ENCODE assay signal across 24 cellular contexts in the genomic region with DNA sequence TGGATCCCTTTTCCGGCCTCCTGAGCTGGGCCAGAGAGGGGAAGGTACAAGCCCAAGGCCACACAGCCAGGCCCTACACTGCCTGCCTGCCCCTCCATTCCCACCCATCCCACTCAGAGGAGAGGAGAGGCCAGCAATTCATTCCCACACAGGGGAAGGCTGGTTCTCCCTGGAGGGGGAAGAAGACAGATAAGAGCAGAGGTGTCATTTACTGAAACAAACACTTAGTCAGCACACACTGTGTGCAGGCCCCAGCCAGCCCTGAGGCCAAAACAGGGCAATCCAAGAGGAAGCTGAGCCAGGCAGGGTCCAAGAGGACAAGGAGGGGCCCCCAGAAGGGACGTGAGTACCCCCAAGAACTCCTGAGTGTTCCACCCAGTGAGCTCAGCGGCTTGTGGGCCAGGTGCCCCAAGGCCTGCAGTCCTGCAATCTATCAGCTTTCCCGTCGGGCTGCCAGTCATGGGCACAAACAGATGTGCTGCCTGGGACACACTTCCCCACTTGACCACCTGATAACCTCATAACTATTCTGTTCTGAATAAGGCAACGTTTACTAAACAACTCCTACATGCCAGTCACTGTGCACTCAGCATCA. TPM values are rescaled to one million over a fixed set of nuclear protein-coding genes. Genes with fewer than 3 reads are reported as not detected.
DNase-seq lines count a peak whose midpoint lies in the region; ATAC-seq, FAIRE-seq and TF ChIP-seq lines count a peak whose summit lies in the region.
"Had no signal": no experiment of that assay in that cellular context is flagged by ENCODE, and none has a peak within 500 bp of the region (broad histone marks: within the 10 kb centered on the region; RNA-seq: fewer than 3 reads in every experiment).

No MANE protein-coding gene starts in this region.

- no peak for TF ChIP-seq CTCF in epithelial cell of esophagus (IDR thresholded peaks at IDR 0.05; ENCODE audit: insufficient read depth, low read depth, low read length, missing control alignments)
- TF ChIP-seq CTCF in adrenal gland (IDR thresholded peaks at IDR 0.05) = no peak
- TF ChIP-seq CTCF in kidney (IDR thresholded peaks at IDR 0.05; ENCODE audit: borderline replicate concordance, extremely low read depth, insufficient read depth) = no peak

- no peaks in the 10 kb centered on the region for H3K36me3 ChIP-seq in mesodermal cell (ENCODE audit: control insufficient read depth, insufficient read depth, low read length)
- no peaks in the 10 kb centered on the region for H3K36me3 ChIP-seq in adrenal gland (replicated peaks in 1 of 2)
- no peaks in the 10 kb centered on the region for H3K36me3 ChIP-seq in kidney (ENCODE audit: control insufficient read depth in 1 of 2, insufficient read depth in 2 of 2, low read length in 2 of 2)
- H3K36me3 ChIP-seq: neutrophil had no signal

- no peaks in the 10 kb centered on the region for H3K9me3 ChIP-seq in mesodermal cell (ENCODE audit: control insufficient read depth, low read length)
- H3K9me3 ChIP-seq in adrenal gland (replicated peaks in 1 of 3) = no peaks in the 10 kb centered on the region
- H3K9me3 ChIP-seq in kidney (ENCODE audit: control insufficient read depth in 1 of 2, low read length in 2 of 2) = no peaks in the 10 kb centered on the region
- H3K9me3 ChIP-seq: neutrophil, psoas muscle had no signal

- H3K4me1 ChIP-seq in mesodermal cell (ENCODE audit: control insufficient read depth, insufficient read depth, low read length, poor library complexity, severe bottlenecking) = peaks cover 70% of the 10 kb centered on the region
- H3K4me1 ChIP-seq in adrenal gland (replicated peaks in 1 of 2) = peaks cover 0 to 11% of the 10 kb centered on the region in 2 donors
- peaks cover 0 to 5% of the 10 kb centered on the region in 2 donors for H3K4me1 ChIP-seq in kidney (ENCODE audit: control insufficient read depth in 1 of 2, insufficient read depth in 1 of 2, low read depth in 1 of 2, low read length in 2 of 2)

- ATAC-seq in HG03457 (IDR thresholded peaks at IDR 0.05; ENCODE audit: unreplicated experiment) = no peak
- ATAC-seq: GM12878, psoas muscle had no signal

- DNase-seq in EL (peak; percentile 30), M059J (ENCODE audit: low read depth) (peak; percentile 51), epithelial cell of esophagus (ENCODE audit: low read depth) (peak; percentile 45), adrenal gland (no peak), kidney (no peak)
- DNase-seq: activated CD8-positive, alpha-beta memory T cell treated with anti-CD3 and anti-CD28 coated beads for 24 hours; activated naive CD4-positive, alpha-beta T cell; activated T-cell treated with anti-CD3 and anti-CD28 coated beads, Interleukin-2, amount 50 U/mL, for 24 hours; amniotic stem cell; CD4-positive, alpha-beta memory T cell; DMS53; HFFc6; NCI-H1105; NCI-H510A; psoas muscle; small intestine; stimulated activated CD4-positive, alpha-beta T cell treated with anti-CD3 and anti-CD28 coated beads, Interleukin-2, amount 100 ng/mL, for 48 hours; stimulated activated naive CD4-positive, alpha-beta T cell treated with Interleukin-2 at 50 U/mL for 16 hours; T1000 had no signal

- H3K27me3 ChIP-seq in adrenal gland = no peaks in the 10 kb centered on the region

- H3K4me3 ChIP-seq in epithelial cell of esophagus (ENCODE audit: low read length) (no peak overlapping the region), mesodermal cell (ENCODE audit: extremely low read depth, insufficient read depth, low read length, poor library complexity, severe bottlenecking) (no peak overlapping the region), adrenal gland (no peak overlapping the region), kidney (ENCODE audit: low read length in 2 of 2) (no peak overlapping the region)
- H3K4me3 ChIP-seq: GM12878, psoas muscle had no signal

- H3K9ac ChIP-seq in kidney (ENCODE audit: low read length in 2 of 2) = no peak overlapping the region

- FAIRE-seq in kidney (lab: Jason Lieb, UNC) = no peak
- FAIRE-seq: GM12878, RCC 7860, small intestine had no signal

- WGBS in mesodermal cell (ENCODE audit: insufficient coverage in 2 of 2), 2 experiments = 75% methylated on average over 5 to 6 of the region's 6 CpGs
- WGBS in adrenal gland, 4 donors = 58 to 80% (median 69%) methylated on average over 4 to 6 of the region's 6 CpGs

- TF ChIP-seq POLR2A in adrenal gland (IDR thresholded peaks at IDR 0.05) = no peak

- intact Hi-C loops in adrenal gland (cut with DNase I) = loop anchor here (5.0 kb wide), 1 partner anchor 86 kb away; no protein-coding TSS in a partner anchor
- intact Hi-C loops in kidney (cut with DNase I) = no loop called here

- H3K27ac ChIP-seq in mesodermal cell (ENCODE audit: low read depth, low read length, severe bottlenecking) (peak overlapping the region; percentile 16), adrenal gland (no peak overlapping the region), kidney (ENCODE audit: low read depth in 2 of 2, low read length in 2 of 2) (no peak overlapping the region)
- H3K27ac ChIP-seq: neutrophil, psoas muscle had no signal

RNA-seq across cellular contexts. Expression of a gene that starts 15.8 kb away (rescaled TPM):
- total RNA-seq in M059J (2014; rRNA removed; shearing (Covaris generic)) = 8.3 and 16.7 TPM in 2 replicates
- 24.5 TPM for polyA plus RNA-seq in mesodermal cell (2013, experiment 1 of 2)
- 18.7 TPM for polyA plus RNA-seq in mesodermal cell (2013, experiment 2 of 2)
- total RNA-seq in adrenal gland (10 to 100 TPM in 1 of 8 donors, 1 to 10 TPM in 7; 2.2 to 15.1 (median 5.1) TPM), kidney (3.2 TPM)
- polyA plus RNA-seq in adrenal gland (10 to 100 TPM in 1 of 3 donors, 1 to 10 TPM in 2; 1.8 to 57.3 (median 9.2) TPM), kidney (ENCODE audit: insufficient read depth, low read depth, low replicate concordance) (5.3 TPM)

RNA-seq across cellular contexts. Expression of a gene that starts 44.5 kb away (rescaled TPM):
- total RNA-seq in M059J (2014; rRNA removed; shearing (Covaris generic)) = 2.0 and 4.0 TPM in 2 replicates
- 7.2 TPM for polyA plus RNA-seq in mesodermal cell (2013, experiment 1 of 2)
- 4.3 TPM for polyA plus RNA-seq in mesodermal cell (2013, experiment 2 of 2)
- 10 to 100 TPM; 18.5 to 41.2 (median 26.9) TPM for total RNA-seq in adrenal gland
- polyA plus RNA-seq in adrenal gland = 100 to 1,000 TPM in 1 of 3 donors, 10 to 100 TPM in 1, 1 to 10 TPM in 1; 6.1 to 129 (median 49.8) TPM
- 29.0 TPM for total RNA-seq in kidney
- 9.2 TPM for polyA plus RNA-seq in kidney (ENCODE audit: insufficient read depth, low read depth, low replicate concordance)
- total RNA-seq: CD4-positive, alpha-beta memory T cell had no signal
- polyA plus RNA-seq: CD4-positive, alpha-beta memory T cell had no signal

Comparison
In these comparisons a context has a peak if more than half of its experiments do, and no peak if none do; other contexts are left out.
1. DNase-seq: peak in EL (single experiment), M059J (single experiment) and epithelial cell of esophagus (single experiment); none in adrenal gland (0 of 7) and kidney (single experiment).